15 cellular contexts compared by ENCODE assay signal in the genomic region with DNA sequence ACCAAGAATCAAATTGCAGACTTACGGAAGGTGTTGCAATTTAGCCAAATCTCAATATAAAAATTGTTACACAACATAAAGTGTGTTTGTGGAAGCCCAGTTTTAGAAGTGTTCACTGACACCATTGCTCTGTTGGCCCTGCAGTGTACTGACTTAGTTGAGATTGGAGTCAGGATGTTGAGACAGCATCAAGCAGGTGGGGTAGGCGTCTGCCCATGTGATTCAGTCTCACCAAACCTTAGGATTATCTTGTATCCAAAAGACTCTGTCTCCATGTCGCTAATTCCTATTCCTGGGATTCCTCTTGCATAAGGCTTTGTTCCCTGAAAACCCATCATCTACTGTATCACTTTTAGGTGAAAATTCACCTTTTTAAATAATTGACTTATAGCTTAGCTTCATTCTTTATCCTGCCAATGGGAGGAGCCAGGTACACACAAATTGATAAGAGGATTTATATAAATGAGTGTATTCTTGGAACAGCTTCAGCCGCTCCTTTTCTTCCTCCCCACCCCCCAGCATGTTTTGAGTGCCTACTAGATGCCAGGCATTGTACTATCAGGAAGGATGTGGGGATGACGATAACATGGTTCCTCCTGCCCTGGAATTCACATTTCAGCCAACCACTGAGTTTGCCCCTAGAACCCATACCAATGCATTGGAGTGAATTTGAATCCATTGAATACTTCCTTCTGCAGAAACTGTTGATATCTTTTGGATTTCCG. TPM values are rescaled to one million over a fixed set of nuclear protein-coding genes. Genes with fewer than 3 reads are reported as not detected.
DNase-seq lines count a peak whose midpoint lies in the region; ATAC-seq, FAIRE-seq and TF ChIP-seq lines count a peak whose summit lies in the region.
"Had no signal": no experiment of that assay in that cellular context is flagged by ENCODE, and none has a peak within 500 bp of the region (broad histone marks: within the 10 kb centered on the region; RNA-seq: fewer than 3 reads in every experiment).

No MANE protein-coding gene starts in this region.

- H3K27me3 ChIP-seq in upper lobe of right lung: no peaks in the 10 kb centered on the region
- H3K27me3 ChIP-seq: Peyer's patch had no signal

- H3K4me3 Mint-ChIP-seq in chondrocyte (ENCODE audit: unreplicated experiment): no peak overlapping the region
- no peak overlapping the region for H3K4me3 Mint-ChIP-seq in naive B cell
- H3K4me3 Mint-ChIP-seq: T-cell had no signal

- no peaks in the 10 kb centered on the region for H3K9me3 ChIP-seq in upper lobe of right lung
- H3K9me3 ChIP-seq: Peyer's patch had no signal

- H3K4me1 Mint-ChIP-seq in chondrocyte (ENCODE audit: low read depth) (peaks cover 20% of the 10 kb centered on the region), naive B cell (peaks cover 0 to 26% (median 12%) of the 10 kb centered on the region in 3 donors)

- TF ChIP-seq POLR2A in GM12891 (IDR thresholded peaks at IDR 0.05; ENCODE audit: low read depth, low read length): no peak

- no peak overlapping the region for H3K27ac ChIP-seq in upper lobe of right lung
- H3K27ac ChIP-seq: Peyer's patch had no signal

- H3K4me3 ChIP-seq in upper lobe of right lung: no peak overlapping the region
- H3K4me3 ChIP-seq: Peyer's patch had no signal

- H3K36me3 ChIP-seq in upper lobe of right lung: peaks cover 40% of the 10 kb centered on the region

- peak; percentile 37 to 61 for ATAC-seq in left cardiac atrium
- no peak for ATAC-seq in Right ventricle myocardium superior (ENCODE audit: poor library complexity)
- no peak for ATAC-seq in naive B cell (ENCODE audit: low read depth in 2 of 2)
- peak; percentile 54 for ATAC-seq in upper lobe of right lung
- ATAC-seq in HG02884 (IDR thresholded peaks at IDR 0.05; ENCODE audit: unreplicated experiment): no peak
- ATAC-seq: T-cell had no signal

- peaks cover 20% of the 10 kb centered on the region for H3K4me1 ChIP-seq in upper lobe of right lung

- no peak for DNase-seq in left cardiac atrium
- no peak for DNase-seq in Right ventricle myocardium superior
- no peak for DNase-seq in chondrocyte (ENCODE audit: low spot score)
- no peak for DNase-seq in naive B cell
- no peak for DNase-seq in upper lobe of right lung
- no peak for DNase-seq in GM12891 (ENCODE audit: insufficient read length, low spot score)
- no peak for DNase-seq in NCI-H526 treated with DMSO at 0.1 percent for 48 hours (lab: John Stamatoyannopoulos, UW)
- DNase-seq: activated naive CD4-positive, alpha-beta T cell treated with anti-CD3 and anti-CD28 coated beads, Interleukin-2, amount 50 U/mL, for 16 hours; foreskin melanocyte; midbrain; NCI-H748 treated with DMSO at 0.1 percent for 48 hours; Peyer's patch; T-cell had no signal

- TF ChIP-seq CTCF in chondrocyte (IDR thresholded peaks at IDR 0.05) (no peak), upper lobe of right lung (IDR thresholded peaks at IDR 0.05) (no peak)

- H3K27me3 Mint-ChIP-seq in chondrocyte (ENCODE audit: low read depth) (no peaks in the 10 kb centered on the region), naive B cell (no peaks in the 10 kb centered on the region)
- H3K27me3 Mint-ChIP-seq: T-cell had no signal

- H3K27ac Mint-ChIP-seq in chondrocyte (ENCODE audit: unreplicated experiment) (peak overlapping the region; percentile 15), naive B cell (peak overlapping the region in 4 of 6 donors; percentile 4 to 74 (median 36))

- H3K9me3 Mint-ChIP-seq in chondrocyte (ENCODE audit: low read depth) (no peaks in the 10 kb centered on the region), naive B cell (no peaks in the 10 kb centered on the region)
- H3K9me3 Mint-ChIP-seq: T-cell had no signal

- peaks cover 23% of the 10 kb centered on the region for H3K36me3 Mint-ChIP-seq in chondrocyte (ENCODE audit: low read depth)
- peaks cover 14 to 16% of the 10 kb centered on the region in 2 donors for H3K36me3 Mint-ChIP-seq in naive B cell

- intact Hi-C loops in left cardiac atrium (cut with DNase I) (no loop called here), Right ventricle myocardium superior (cut with DNase I) (no loop called here), upper lobe of right lung (cut with DNase I) (no loop called here)

- FAIRE-seq in GM12891 (lab: Jason Lieb, UNC): no peak
- FAIRE-seq: bronchial epithelial cell had no signal

TF ChIP-seq in GM12891, 5 proteins besides CTCF, POLR2A, EP300 and RAD21:
- TF ChIP-seq SPI1 (IDR thresholded peaks at IDR 0.05; ENCODE audit: low read depth, low read length) (no peak), TAF1 (IDR thresholded peaks at IDR 0.05; ENCODE audit: low read depth, low read length) (no peak), POU2F2 (IDR thresholded peaks at IDR 0.05; ENCODE audit: low read depth, low read length) (no peak), PAX5 (IDR thresholded peaks at IDR 0.05; ENCODE audit: insufficient read depth, low read length, severe bottlenecking) (no peak), POLR2AphosphoS5 (IDR thresholded peaks at IDR 0.05; ENCODE audit: low read depth, low read length) (no peak)
TF ChIP-seq in GM12891: peak in this region for 0.

RNA-seq across cellular contexts. Expression of gene GPR107, which starts 20.8 kb away (rescaled TPM):
- total RNA-seq in left cardiac atrium (10 to 100 TPM; 23.6 to 27.6 TPM), Right ventricle myocardium superior (20.4 TPM), chondrocyte (67.0 to 74.6 TPM (median 70.7 TPM) in 3 replicates), upper lobe of right lung (39.3 TPM)
- polyA plus RNA-seq in naive B cell (ENCODE audit: low read depth in 6 of 6): 1 to 10 TPM in 5 of 6 donors, under 1 TPM in 1; 0.27 to 4.4 (median 3.4) TPM
- 9.8 TPM for polyA plus RNA-seq in GM12891 (2012; ENCODE audit: low read depth, missing spikeins)

RNA-seq across cellular contexts. Expression of gene FNBP1, which starts 31.6 kb away (rescaled TPM):
- total RNA-seq in left cardiac atrium (10 to 100 TPM; 27.7 to 29.0 TPM), Right ventricle myocardium superior (21.5 TPM), chondrocyte (49.4 to 61.2 TPM (median 58.7 TPM) in 3 replicates), upper lobe of right lung (50.0 TPM)
- polyA plus RNA-seq in naive B cell (ENCODE audit: low read depth in 6 of 6): 100 to 1,000 TPM; 103 to 178 (median 154) TPM
- polyA plus RNA-seq in GM12891 (2012; ENCODE audit: low read depth, missing spikeins): 209 TPM

Comparison
In these comparisons a context has a peak if more than half of its experiments do, and no peak if none do; other contexts are left out.
1. ATAC-seq: peak in left cardiac atrium (2 of 2) and upper lobe of right lung (single experiment); none in Right ventricle myocardium superior (single experiment), naive B cell (0 of 2) and HG02884 (single experiment).